In the genomic region with DNA sequence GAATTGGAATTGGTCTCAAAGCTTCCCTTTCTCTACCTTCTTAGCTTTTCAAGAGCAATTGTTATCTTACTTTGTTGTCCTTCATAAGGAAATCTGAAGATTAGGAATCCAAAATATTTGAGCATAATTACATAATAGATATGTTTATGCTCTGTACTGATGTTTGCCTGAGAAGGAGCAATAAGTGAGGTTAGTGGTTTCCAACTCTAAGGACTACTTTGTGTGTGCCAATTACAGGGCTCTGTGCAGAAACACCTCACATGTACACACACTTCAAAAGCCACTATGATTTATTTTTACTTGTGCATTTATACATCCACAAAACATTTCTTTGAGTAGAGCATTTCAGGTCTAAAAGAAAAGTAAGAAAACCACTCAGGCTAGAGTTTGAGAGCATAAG, we compare ENCODE assay signal across 15 cellular contexts. TPM values are rescaled to one million over a fixed set of nuclear protein-coding genes. Genes with fewer than 3 reads are reported as not detected.
"Had no signal": no experiment of that assay in that cellular context is flagged by ENCODE, and none has a peak within 500 bp of the region (broad histone marks: within the 10 kb centered on the region; RNA-seq: fewer than 3 reads in every experiment).

No MANE protein-coding gene starts in this region.

- H3K4me3 Mint-ChIP-seq: activated B cell treated with CpG ODN at 0.5 μM for 24 hours; activated CD4-positive, alpha-beta T cell treated with anti-CD3 and anti-CD28 coated beads, Interleukin-2, amount 10 ng/mL, durations not matched to agents 24 days and 14 days; activated naive CD4-positive, alpha-beta T cell treated with anti-CD3 and anti-CD28 coated beads, Interleukin-2, amount 10 ng/mL, durations not matched to agents 7 days and 5 days; endodermal cell; T-helper 17 cell had no signal

- H3K36me3 ChIP-seq: ovary, uterus had no signal

- ATAC-seq: T-helper 17 cell had no signal

- H3K9me3 ChIP-seq: ovary, uterus had no signal

- H3K27ac ChIP-seq: ovary, uterus had no signal

- H3K27me3 Mint-ChIP-seq: activated B cell treated with CpG ODN at 0.5 μM for 24 hours; activated CD4-positive, alpha-beta T cell treated with anti-CD3 and anti-CD28 coated beads, Interleukin-2, amount 10 ng/mL, durations not matched to agents 24 days and 14 days; activated naive CD4-positive, alpha-beta T cell treated with anti-CD3 and anti-CD28 coated beads, Interleukin-2, amount 10 ng/mL, durations not matched to agents 7 days and 5 days; T-helper 17 cell had no signal

- H3K9me3 Mint-ChIP-seq: activated T-helper 2 cell treated with anti-CD3 and anti-CD28 coated beads, Interferon-gamma antibody, Interleukin-2, Interleukin-4, amounts not matched to agents 10 μg/mL and 5 μg/mL and 100 μg/mL, durations not matched to agents 14 hours and 24 hours and 36 hours; endodermal cell had no signal

- H3K27me3 ChIP-seq: ovary, uterus had no signal

- H3K4me3 ChIP-seq: ovary, uterus had no signal

- H3K36me3 Mint-ChIP-seq: activated naive CD4-positive, alpha-beta T cell treated with anti-CD3 and anti-CD28 coated beads, Interleukin-2, amount 10 ng/mL, durations not matched to agents 7 days and 5 days had no signal

- H3K4me1 ChIP-seq: uterus had no signal

- H3K27ac Mint-ChIP-seq: activated B cell treated with CpG ODN at 0.5 μM for 24 hours; activated CD4-positive, alpha-beta T cell treated with anti-CD3 and anti-CD28 coated beads, Interleukin-2, amount 10 ng/mL, durations not matched to agents 24 days and 14 days; activated naive CD4-positive, alpha-beta T cell treated with anti-CD3 and anti-CD28 coated beads, Interleukin-2, amount 10 ng/mL, durations not matched to agents 7 days and 5 days; activated T-helper 2 cell treated with anti-CD3 and anti-CD28 coated beads, Interferon-gamma antibody, Interleukin-2, Interleukin-4, amounts not matched to agents 10 μg/mL and 5 μg/mL and 100 μg/mL, durations not matched to agents 14 hours and 24 hours and 36 hours; T-helper 17 cell had no signal

- DNase-seq: activated B cell treated with CpG ODN at 0.5 μM for 24 hours; activated CD4-positive, alpha-beta T cell treated with anti-CD3 and anti-CD28 coated beads, Interleukin-2, amount 10 ng/mL, durations not matched to agents 24 days and 14 days; activated naive CD4-positive, alpha-beta T cell treated with anti-CD3 and anti-CD28 coated beads, Interleukin-2, amount 10 ng/mL, durations not matched to agents 7 days and 5 days; activated T-cell treated with anti-CD3 and anti-CD28 coated beads for 4 hours; cerebellar nuclear complex; endodermal cell; foreskin fibroblast; glutamatergic neuron; mammary epithelial cell; ovary; stimulated activated CD4-positive, alpha-beta T cell treated with anti-CD3 and anti-CD28 coated beads, Interleukin-4, amount 100 ng/mL, for 1 hour; stimulated activated CD8-positive, alpha-beta memory T cell treated with anti-CD3 and anti-CD28 coated beads, Interleukin-4, amount 100 ng/mL, for 48 hours; T-helper 17 cell; uterus had no signal

- H3K4me1 Mint-ChIP-seq: activated CD4-positive, alpha-beta T cell treated with anti-CD3 and anti-CD28 coated beads, Interleukin-2, amount 10 ng/mL, durations not matched to agents 24 days and 14 days; activated naive CD4-positive, alpha-beta T cell treated with anti-CD3 and anti-CD28 coated beads, Interleukin-2, amount 10 ng/mL, durations not matched to agents 7 days and 5 days; T-helper 17 cell had no signal

RNA-seq across cellular contexts. Expression of a gene that starts 49.9 kb away (rescaled TPM):
- total RNA-seq: activated CD4-positive, alpha-beta T cell treated with anti-CD3 and anti-CD28 coated beads, Interleukin-2, amount 10 ng/mL, durations not matched to agents 24 days and 14 days; activated T-helper 2 cell treated with anti-CD3 and anti-CD28 coated beads, Interferon-gamma antibody, Interleukin-2, Interleukin-4, amounts not matched to agents 10 μg/mL and 5 μg/mL and 100 μg/mL, durations not matched to agents 14 hours and 24 hours and 36 hours had no signal
